ENCODE assay signal across 11 cellular contexts in genomic region chr11:103659138-103659734, GRCh38.
A peak's percentile ranks its signal among the peaks of the same experiment; 100 is the strongest.
DNase-seq lines count a peak whose midpoint lies in the region; ATAC-seq, FAIRE-seq and TF ChIP-seq lines count a peak whose summit lies in the region.
"Had no signal": no experiment of that assay in that cellular context is flagged by ENCODE, and none has a peak within 500 bp of the region (broad histone marks: within the 10 kb centered on the region; RNA-seq: fewer than 3 reads in every experiment).

No MANE protein-coding gene starts in this region.

- no peak for TF ChIP-seq EP300 in H1 (IDR thresholded peaks at IDR 0.05; ENCODE audit: borderline replicate concordance in 1 of 2, low read depth in 2 of 2, low read length in 2 of 2)

- TF ChIP-seq CTCF in cardiac muscle cell (IDR thresholded peaks at IDR 0.05; ENCODE audit: low read depth, low read length) (peak; percentile 46), H1 (IDR thresholded peaks at IDR 0.05; ENCODE audit: control extremely low read depth in 1 of 3, insufficient read depth in 1 of 3, low read depth in 1 of 3, low read length in 3 of 3) (peak; percentile 18 to 53 (median 52))

- no peak overlapping the region for H3K27ac ChIP-seq in cardiac muscle cell
- no peak overlapping the region for H3K27ac ChIP-seq in H1 (ENCODE audit: low read depth, low read length)

- H3K9me3 ChIP-seq in cardiac muscle cell (ENCODE audit: low read depth) = no peaks in the 10 kb centered on the region
- no peaks in the 10 kb centered on the region for H3K9me3 ChIP-seq in H1 (ENCODE audit: insufficient read depth in 2 of 2, low read depth in 1 of 2, low read length in 1 of 2)

- no peak overlapping the region for H2BK15ac ChIP-seq in H1 (ENCODE audit: low read length)

- 81% methylated on average over 2 of the region's 2 CpGs; no CpG with 5 or more reads in 1 of the 2 experiments for WGBS in H1 (ENCODE audit: extremely low coverage in 1 of 2, insufficient coverage in 1 of 2, insufficient read length in 1 of 2, insufficient replicate concordance in 2 of 2, low coverage in 1 of 2, low lambda C conversion rate in 2 of 2, missing lambda C conversion rate in 1 of 2), 2 experiments

- H2BK12ac ChIP-seq in H1 (ENCODE audit: low read depth, low read length) = no peak overlapping the region

- FAIRE-seq in H1 (lab: Jason Lieb, UNC) (no peak), urothelium cell line (lab: Jason Lieb, UNC) (no peak)

- no peak overlapping the region for H4K5ac ChIP-seq in H1 (ENCODE audit: insufficient read length, low read depth, low read length)

- H3K9ac ChIP-seq in H1 (replicated peaks in 1 of 4; ENCODE audit: extremely low read depth in 1 of 4, low read depth in 3 of 4, low read length in 3 of 4) = no peak overlapping the region

- no peaks in the 10 kb centered on the region for H3K79me1 ChIP-seq in H1 (ENCODE audit: low read depth, low read length)

- no peak overlapping the region for H4K91ac ChIP-seq in H1 (replicated peaks; ENCODE audit: insufficient read length, low read length)

- no peaks in the 10 kb centered on the region for H3K79me2 ChIP-seq in H1 (ENCODE audit: control insufficient read depth in 1 of 2, insufficient read depth in 2 of 2, low read length in 2 of 2)

- H3K4me2 ChIP-seq in H1 (ENCODE audit: insufficient read depth in 1 of 2, low read depth in 2 of 2, low read length in 2 of 2) = no peak overlapping the region

- TF ChIP-seq RAD21 in H1 (IDR thresholded peaks at IDR 0.05 in 1 of 2, conservative IDR thresholded peaks at IDR 0.05 in 1 of 2; ENCODE audit: low read depth in 2 of 2, low read length in 2 of 2) = peak; percentile 62 to 69

- H3K14ac ChIP-seq in H1 (ENCODE audit: insufficient read length) = no peak overlapping the region

- H3K4ac ChIP-seq in H1 (replicated peaks; ENCODE audit: insufficient read length, low read depth, low read length) = no peak overlapping the region

- H3K27me3 ChIP-seq in cardiac muscle cell (no peaks in the 10 kb centered on the region), H1 (replicated peaks in 1 of 4; ENCODE audit: control insufficient read depth in 3 of 4, extremely low read depth in 1 of 4, insufficient read depth in 3 of 4, low read length in 3 of 4) (no peaks in the 10 kb centered on the region)

- no peak overlapping the region for H3K23ac ChIP-seq in H1 (ENCODE audit: insufficient read length)

- ATAC-seq in left cardiac atrium (no peak), HG03280 (IDR thresholded peaks at IDR 0.05; ENCODE audit: unreplicated experiment) (no peak)

- CTCF ChIA-PET in H1 (lab: Charles Lee; ENCODE audit: partially characterized antibody) = interaction anchor here (0.6 to 1.8 kb wide), 11 partner anchors 8 to 402 kb away, joined by 3 to 8 read pairs (median 3); no protein-coding TSS in a partner anchor

- H3K4me3 ChIP-seq in cardiac muscle cell (no peak overlapping the region), H1 (ENCODE audit: extremely low read depth in 1 of 4, insufficient read depth in 2 of 4, low read depth in 3 of 4, low read length in 4 of 4) (no peak overlapping the region)

- no peak overlapping the region for H2BK5ac ChIP-seq in H1 (ENCODE audit: low read depth, low read length)

- POLR2A ChIA-PET in H1 (lab: Charles Lee; ENCODE audit: partially characterized antibody) = no interaction called here

- H2BK120ac ChIP-seq in H1 (replicated peaks; ENCODE audit: low read depth, low read length) = no peak overlapping the region

- H3K56ac ChIP-seq in H1 (replicated peaks; ENCODE audit: insufficient read length, low read depth, low read length) = no peak overlapping the region

- TF ChIP-seq POLR2A in H1 (IDR thresholded peaks at IDR 0.05; ENCODE audit: control extremely low read depth in 1 of 2, low read depth in 2 of 2, low read length in 2 of 2) = no peak

- H2BK20ac ChIP-seq in H1 (ENCODE audit: low read length) = no peak overlapping the region

- peak; percentile 16 to 40 for DNase-seq in cardiac muscle cell (ENCODE audit: low read depth in 1 of 2, low spot score in 1 of 2)
- no peak for DNase-seq in left cardiac atrium
- DNase-seq in NCI-H526 treated with DMSO at 0.1 percent for 48 hours (lab: John Stamatoyannopoulos, UW) = peak; percentile 40
- no peak for DNase-seq in H1 (ENCODE audit: low read depth in 1 of 2, low spot score in 2 of 2)
- peak; percentile 20 for DNase-seq in urothelium cell line (ENCODE audit: low spot score)
- no peak for DNase-seq in LoVo (ENCODE audit: low spot score)
- DNase-seq in DMS79 (lab: John Stamatoyannopoulos, UW) = no peak
- DNase-seq: anterior cingulate cortex, NCI-H524 treated with DMSO at 0.1 percent for 48 hours, posterior cingulate gyrus had no signal

- H3K23me2 ChIP-seq in H1 (ENCODE audit: low read depth, low read length) = no peaks in the 10 kb centered on the region

- no peak overlapping the region for H3K18ac ChIP-seq in H1 (ENCODE audit: extremely low read depth, low read length)

- H4K8ac ChIP-seq in H1 (ENCODE audit: extremely low read depth, insufficient read depth, low read length) = no peak overlapping the region

- intact Hi-C loops in left cardiac atrium (cut with DNase I) = no loop called here

- H2AFZ ChIP-seq in H1 (ENCODE audit: low read length) = no peak overlapping the region

- H3K4me1 ChIP-seq in cardiac muscle cell (ENCODE audit: low read depth) = no peaks in the 10 kb centered on the region
- H3K4me1 ChIP-seq in H1 (replicated peaks in 1 of 4; ENCODE audit: control insufficient read depth in 3 of 4, insufficient read depth in 4 of 4, low read length in 3 of 4) = no peaks in the 10 kb centered on the region

- no peaks in the 10 kb centered on the region for H4K20me1 ChIP-seq in H1 (replicated peaks in 1 of 2; ENCODE audit: control insufficient read depth in 1 of 2, insufficient read depth in 2 of 2, low read length in 2 of 2)

- no peak overlapping the region for H2AK5ac ChIP-seq in H1 (ENCODE audit: low read depth, low read length)

- H3K36me3 ChIP-seq in cardiac muscle cell = no peaks in the 10 kb centered on the region
- H3K36me3 ChIP-seq in H1 (ENCODE audit: control insufficient read depth in 2 of 4, insufficient read depth in 4 of 4, low read length in 3 of 4) = no peaks in the 10 kb centered on the region

TF ChIP-seq in H1, 55 proteins besides CTCF, POLR2A, EP300 and RAD21:
- no peak for TF ChIP-seq SP1 (IDR thresholded peaks at IDR 0.05; ENCODE audit: low read depth, low read length)
- TF ChIP-seq CEBPB (IDR thresholded peaks at IDR 0.05; ENCODE audit: low read depth, low read length) = no peak
- TF ChIP-seq RXRA (IDR thresholded peaks at IDR 0.05; ENCODE audit: insufficient read depth, low read depth, low read length) = no peak
- TF ChIP-seq TAF1 (IDR thresholded peaks at IDR 0.05; ENCODE audit: low read depth, low read length) = no peak
- TF ChIP-seq CBX8 (IDR thresholded peaks at IDR 0.05; ENCODE audit: borderline replicate concordance, low read depth, low read length) = no peak
- no peak for TF ChIP-seq NANOG (IDR thresholded peaks at IDR 0.05; ENCODE audit: insufficient read depth, low read depth, low read length, poor library complexity, severe bottlenecking)
- no peak for TF ChIP-seq HDAC2 (IDR thresholded peaks at IDR 0.05; ENCODE audit: borderline replicate concordance in 1 of 2, low read depth in 2 of 2, low read length in 2 of 2)
- no peak for TF ChIP-seq SUZ12 (IDR thresholded peaks at IDR 0.05; ENCODE audit: low read length)

Comparison
In these comparisons a context has a peak if more than half of its experiments do, and no peak if none do; other contexts are left out.
1. DNase-seq: peak in cardiac muscle cell (2 of 2), NCI-H526 treated with DMSO at 0.1 percent for 48 hours (single experiment) and urothelium cell line (single experiment); none in left cardiac atrium (single experiment), H1 (0 of 2), LoVo (single experiment) and DMS79 (single experiment).